Comparison of ENCODE assay signal across 8 cellular contexts in the genomic region with DNA sequence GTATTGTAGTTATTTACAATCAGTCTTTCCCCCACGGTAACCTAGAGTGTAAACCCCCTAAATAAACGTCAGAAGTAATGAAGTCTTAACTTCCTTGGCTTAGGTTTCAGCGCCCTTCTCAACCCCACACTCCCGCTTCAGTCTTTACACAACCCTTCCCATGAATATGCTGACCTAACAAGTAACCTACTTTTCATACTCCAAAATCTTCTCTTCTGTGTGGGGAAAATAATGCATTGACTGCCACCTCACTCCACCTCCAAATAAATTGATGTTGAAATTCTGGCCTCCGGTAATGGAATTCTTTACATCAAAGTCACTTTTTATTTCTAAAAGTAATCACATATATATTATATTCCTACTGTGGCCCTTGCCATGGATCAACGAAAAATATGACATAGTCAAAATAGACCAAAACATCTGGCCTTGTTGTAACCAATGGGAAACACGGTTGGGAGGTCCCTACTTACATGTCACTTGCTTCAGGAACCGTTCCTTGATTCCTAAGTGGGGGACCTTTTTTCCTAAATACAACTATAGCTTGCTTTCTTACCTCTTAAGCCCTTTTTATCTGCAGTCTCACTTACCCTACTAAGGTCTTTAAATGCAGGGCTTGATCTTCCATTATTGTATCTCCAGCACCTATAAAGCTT. TPM values are rescaled to one million over a fixed set of nuclear protein-coding genes. Genes with fewer than 3 reads are reported as not detected.
DNase-seq lines count a peak whose midpoint lies in the region; TF ChIP-seq lines count a peak whose summit lies in the region.

No MANE protein-coding gene starts in this region.

- H3K9me3 Mint-ChIP-seq in CD4-positive, alpha-beta memory T cell = no peaks in the 10 kb centered on the region

- H3K4me1 Mint-ChIP-seq in CD4-positive, alpha-beta memory T cell = peaks cover 17 to 32% (median 22%) of the 10 kb centered on the region in 4 donors

- CTCF ChIA-PET in CD4-positive, alpha-beta memory T cell (lab: Charles Lee; ENCODE audit: partially characterized antibody) = interaction anchor here (0.9 to 1.7 kb wide), 3 partner anchors 35 to 37 kb away, joined by 3 to 4 read pairs (median 4); no protein-coding TSS in a partner anchor

- no peaks in the 10 kb centered on the region for H3K27me3 Mint-ChIP-seq in CD4-positive, alpha-beta memory T cell

- H3K4me3 ChIP-seq in CD4-positive, alpha-beta memory T cell (ENCODE audit: low read length in 2 of 2) = peak overlapping the region; percentile 86 to 90
- H3K4me3 ChIP-seq in astrocyte of the cerebellum (ENCODE audit: low read depth, low read length) = peak overlapping the region; percentile 86
- peak overlapping the region; percentile 78 for H3K4me3 ChIP-seq in mesodermal cell (ENCODE audit: extremely low read depth, insufficient read depth, low read length, poor library complexity, severe bottlenecking)

- WGBS in mesodermal cell (ENCODE audit: insufficient coverage in 2 of 2), 2 experiments = 0 to 12% methylated on average over 4 to 6 of the region's 8 CpGs

- peaks cover 29% of the 10 kb centered on the region for H3K4me1 ChIP-seq in CD4-positive, alpha-beta memory T cell (ENCODE audit: insufficient read depth, low read length)
- H3K4me1 ChIP-seq in mesodermal cell (ENCODE audit: control insufficient read depth, insufficient read depth, low read length, poor library complexity, severe bottlenecking) = no peaks in the 10 kb centered on the region

- H3K36me3 ChIP-seq in CD4-positive, alpha-beta memory T cell (ENCODE audit: insufficient read depth, low read length) = no peaks in the 10 kb centered on the region
- H3K36me3 ChIP-seq in mesodermal cell (ENCODE audit: control insufficient read depth, insufficient read depth, low read length) = no peaks in the 10 kb centered on the region

- no peaks in the 10 kb centered on the region for H3K27me3 ChIP-seq in CD4-positive, alpha-beta memory T cell (ENCODE audit: insufficient read depth, low read length)

- H3K9me3 ChIP-seq in CD4-positive, alpha-beta memory T cell (ENCODE audit: control insufficient read depth in 1 of 2, low read length in 2 of 2) = no peaks in the 10 kb centered on the region
- H3K9me3 ChIP-seq in mesodermal cell (ENCODE audit: control insufficient read depth, low read length) = no peaks in the 10 kb centered on the region

- POLR2A ChIA-PET in CD4-positive, alpha-beta memory T cell (lab: Charles Lee; ENCODE audit: partially characterized antibody) = no interaction called here

- intact Hi-C loops in CD4-positive, alpha-beta memory T cell (cut with micrococcal nuclease) = loop anchor here (1.0 kb wide), 1 partner anchor 805 kb away; the partner anchor contains the start of gene RDH14

- DNase-seq in CD4-positive, alpha-beta memory T cell = peak in 1 of 5 donors; percentile 19
- DNase-seq in KBM-7 (peak; percentile 30), astrocyte of the cerebellum (ENCODE audit: low read depth) (no peak), superior temporal gyrus (ENCODE audit: extremely low spot score) (no peak), NCI-H1436 treated with DMSO at 0.1 percent for 48 hours (lab: John Stamatoyannopoulos, UW) (no peak), NCI-H2107 treated with DMSO at 0.1 percent for 48 hours (lab: John Stamatoyannopoulos, UW; ENCODE audit: unreplicated experiment) (no peak)
- no peak for DNase-seq in stimulated activated CD4-positive, alpha-beta T cell treated with anti-CD3 and anti-CD28 coated beads, Interleukin-15, amount 100 ng/mL, for 24 hours

- in situ Hi-C loops in KBM-7 (cut with MboI; ENCODE audit: low pct_unique_long_range_greater_than_20kb, low sequenced_read_pairs) (no loop called here), astrocyte of the cerebellum (cut with HindIII; ENCODE audit: low sequenced_read_pairs) (no loop called here)

- H3K4me3 Mint-ChIP-seq in CD4-positive, alpha-beta memory T cell = peak overlapping the region; percentile 90 to 97 (median 94)

- no peak for TF ChIP-seq CTCF in astrocyte of the cerebellum (IDR thresholded peaks at IDR 0.05; ENCODE audit: low read depth, low read length, missing control alignments)

- peak overlapping the region; percentile 95 to 99 (median 97) for H3K27ac Mint-ChIP-seq in CD4-positive, alpha-beta memory T cell

- peak overlapping the region; percentile 95 for H3K27ac ChIP-seq in CD4-positive, alpha-beta memory T cell (ENCODE audit: low read depth, low read length)
- peak overlapping the region; percentile 98 for H3K27ac ChIP-seq in mesodermal cell (ENCODE audit: low read depth, low read length, severe bottlenecking)

- peaks cover 0 to 9% of the 10 kb centered on the region in 2 donors for H3K36me3 Mint-ChIP-seq in CD4-positive, alpha-beta memory T cell

RNA-seq across cellular contexts. Expression of gene GEN1, which starts 1.0 kb away (rescaled TPM):
- 1 to 10 TPM; 6.2 TPM for total RNA-seq in CD4-positive, alpha-beta memory T cell
- under 1 TPM; 0.22 to 0.65 TPM for polyA plus RNA-seq in CD4-positive, alpha-beta memory T cell
- 8.7 TPM for polyA plus RNA-seq in mesodermal cell (2013, experiment 1 of 2)
- 11.1 TPM for polyA plus RNA-seq in mesodermal cell (2013, experiment 2 of 2)

RNA-seq across cellular contexts. Expression of gene SMC6, which starts 1.3 kb away (rescaled TPM):
- total RNA-seq in CD4-positive, alpha-beta memory T cell = 10 to 100 TPM; 19.1 to 19.2 TPM
- polyA plus RNA-seq in CD4-positive, alpha-beta memory T cell = 10 to 100 TPM in 1 of 2 donors, 1 to 10 TPM in 1; 4.8 to 15.8 TPM
- polyA plus RNA-seq in mesodermal cell (2013, experiment 1 of 2) = 24.0 TPM
- polyA plus RNA-seq in mesodermal cell (2013, experiment 2 of 2) = 30.3 TPM
